In the genomic region with DNA sequence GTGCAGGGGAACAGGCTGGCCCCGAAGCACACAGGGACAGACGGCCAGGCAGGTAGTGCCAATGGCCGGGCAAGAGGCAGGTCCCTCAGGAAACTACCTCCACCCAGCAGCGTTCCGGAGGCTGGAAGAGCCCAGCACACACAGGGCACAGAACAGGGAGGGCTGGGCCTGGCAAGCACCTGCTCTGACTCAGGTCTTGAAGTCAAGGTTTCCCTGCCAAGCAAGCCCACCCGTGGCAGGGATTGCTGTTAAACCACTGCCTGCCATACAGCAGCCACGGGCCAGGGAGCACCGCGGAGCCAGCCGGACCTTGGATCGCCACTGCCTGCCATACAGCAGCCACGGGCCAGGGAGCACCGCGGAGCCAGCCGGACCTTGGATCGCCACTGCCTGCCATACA, we compare ENCODE assay signal across 12 cellular contexts. TPM values are rescaled to one million over a fixed set of nuclear protein-coding genes. Genes with fewer than 3 reads are reported as not detected.
DNase-seq lines count a peak whose midpoint lies in the region; ATAC-seq, FAIRE-seq and TF ChIP-seq lines count a peak whose summit lies in the region.
"Not testable (repeated sequence)": the region's sequence is repeated elsewhere in the genome, so short reads cannot be mapped to it uniquely, and the experiment has no call there.
"Had no signal": no experiment of that assay in that cellular context is flagged by ENCODE, and none has a peak within 500 bp of the region (broad histone marks: within the 10 kb centered on the region; RNA-seq: fewer than 3 reads in every experiment).

No MANE protein-coding gene starts in this region.

- H3K4me3 ChIP-seq in HepG2 (replicated peaks in 1 of 3; ENCODE audit: insufficient read depth in 1 of 3, low read depth in 2 of 3, low read length in 3 of 3); upper lobe of right lung: not testable (repeated sequence)

- H3K36me3 ChIP-seq in HepG2 (replicated peaks in 1 of 2; ENCODE audit: control insufficient read depth in 1 of 2, insufficient read depth in 2 of 2, low read length in 2 of 2), result peaks cover 10 to 56% of the 10 kb centered on the region in 2 experiments; a peak in 4 of 5 replicates
- peaks cover 67% of the 10 kb centered on the region for H3K36me3 ChIP-seq in upper lobe of right lung

- H2AFZ ChIP-seq in HepG2 (ENCODE audit: low read length), result not testable (repeated sequence)

- intact Hi-C loops in HepG2 (cut with micrococcal nuclease; ENCODE audit: unreplicated experiment); upper lobe of right lung (cut with DNase I): not testable (repeated sequence)
- intact Hi-C loops in posterior vena cava (cut with DNase I), result loop anchor here in 1 of 2 donors (10.0 kb wide), 1 partner anchor 47 kb away; no protein-coding TSS in a partner anchor

- H3K9me3 Mint-ChIP-seq in activated T-cell treated with anti-CD3 and anti-CD28 coated beads, Interleukin-2, amount 50 U/mL, for 24 hours; endothelial cell (ENCODE audit: unreplicated experiment): not testable (repeated sequence)

- not testable (repeated sequence) for BruUV-seq in HepG2 (replicated peaks; lab: Mats Ljungman, UMichigan)

- H3K4me1 ChIP-seq in HepG2 (ENCODE audit: insufficient read depth, low read length); upper lobe of right lung: not testable (repeated sequence)

- not testable (repeated sequence) for H3K79me2 ChIP-seq in HepG2 (ENCODE audit: insufficient read depth, low read length)

- not testable (repeated sequence) for H3K27me3 ChIP-seq in HepG2 (ENCODE audit: control insufficient read depth in 1 of 2, insufficient read depth in 2 of 2, low read length in 2 of 2); upper lobe of right lung

- H3K27ac Mint-ChIP-seq in activated T-cell treated with anti-CD3 and anti-CD28 coated beads, Interleukin-2, amount 50 U/mL, for 24 hours, result peak overlapping the region; percentile 29
- H3K27ac Mint-ChIP-seq in endothelial cell (ENCODE audit: unreplicated experiment), result not testable (repeated sequence)

- peaks cover 75% of the 10 kb centered on the region for H3K36me3 Mint-ChIP-seq in activated T-cell treated with anti-CD3 and anti-CD28 coated beads, Interleukin-2, amount 50 U/mL, for 24 hours (ENCODE audit: low read depth)
- H3K36me3 Mint-ChIP-seq in endothelial cell (ENCODE audit: low read depth, unreplicated experiment), result peaks cover 46% of the 10 kb centered on the region

- CTCF ChIA-PET in HepG2 (lab: Yijun Ruan, JAX; ENCODE audit: low intra/inter-chr PET ratio, low total read pairs), result not testable (repeated sequence)

- not testable (repeated sequence) for H3K27me3 Mint-ChIP-seq in activated T-cell treated with anti-CD3 and anti-CD28 coated beads, Interleukin-2, amount 50 U/mL, for 24 hours; endothelial cell (ENCODE audit: unreplicated experiment)

- not testable (repeated sequence) for H3K9me3 ChIP-seq in HepG2 (ENCODE audit: low read length); upper lobe of right lung

- TF ChIP-seq EP300 in HepG2 (IDR thresholded peaks at IDR 0.05; ENCODE audit: low read depth in 2 of 2, low read length in 2 of 2); HepG2 (CRISPR knock-in tag; IDR thresholded peaks at IDR 0.05; ENCODE audit: borderline replicate concordance): not testable (repeated sequence)

- not testable (repeated sequence) for TF ChIP-seq CTCF in endothelial cell (IDR thresholded peaks at IDR 0.05; ENCODE audit: unreplicated experiment); HepG2 (CRISPR knock-in tag; IDR thresholded peaks at IDR 0.05); upper lobe of right lung (IDR thresholded peaks at IDR 0.05)

- not testable (repeated sequence) for H3K4me2 ChIP-seq in HepG2 (ENCODE audit: low read depth, low read length)

- H4K20me1 ChIP-seq in HepG2 (ENCODE audit: insufficient read depth, low read length), result not testable (repeated sequence)

- ATAC-seq in HepG2, upper lobe of right lung: not testable (repeated sequence)

- not testable (repeated sequence) for TF ChIP-seq POLR2A in HepG2 (IDR thresholded peaks at IDR 0.05; ENCODE audit: insufficient read depth in 1 of 2, low read depth in 2 of 2, low read length in 2 of 2)

- H3K4me1 Mint-ChIP-seq in activated T-cell treated with anti-CD3 and anti-CD28 coated beads, Interleukin-2, amount 50 U/mL, for 24 hours (ENCODE audit: low read depth); endothelial cell (ENCODE audit: unreplicated experiment): not testable (repeated sequence)

- not testable (repeated sequence) for H3K9ac ChIP-seq in HepG2 (ENCODE audit: insufficient read depth, low read depth, low read length)

- WGBS in HepG2 (ENCODE audit: low lambda C conversion rate), result no CpG with 5 or more reads among the region's 16 CpGs

- not testable (repeated sequence) for H3K27ac ChIP-seq in HepG2 (ENCODE audit: extremely low read length, insufficient read depth, low read length); upper lobe of right lung

- in situ Hi-C loops in HepG2 (cut with HindIII; ENCODE audit: extremely low pct_ligation_motif_present, low pct_unique_long_range_greater_than_20kb), result not testable (repeated sequence)

- DNase-seq in activated T-cell treated with anti-CD3 and anti-CD28 coated beads, Interleukin-2, amount 50 U/mL, for 24 hours; endothelial cell (ENCODE audit: low spot score); HepG2 (ENCODE audit: low spot score): not testable (repeated sequence)
- DNase-seq in posterior vena cava (ENCODE audit: low spot score) (peak; percentile 47), upper lobe of right lung (peak; percentile 30)

- H3K4me3 Mint-ChIP-seq in activated T-cell treated with anti-CD3 and anti-CD28 coated beads, Interleukin-2, amount 50 U/mL, for 24 hours, result not testable (repeated sequence)
- H3K4me3 Mint-ChIP-seq in endothelial cell (ENCODE audit: unreplicated experiment), result peak overlapping the region; percentile 78

- POLR2A ChIA-PET in HepG2 (lab: Yijun Ruan, JAX), result not testable (repeated sequence)

- TF ChIP-seq RAD21 in HepG2 (CRISPR knock-in tag; IDR thresholded peaks at IDR 0.05), result not testable (repeated sequence)

- FAIRE-seq in HepG2 (lab: Jason Lieb, UNC), result not testable (repeated sequence)

TF ChIP-seq in HepG2, 621 proteins besides CTCF, POLR2A, EP300 and RAD21:
- TF ChIP-seq ZNF263 (CRISPR knock-in tag; IDR thresholded peaks at IDR 0.05), result peak; percentile 59; the same call in 1 of the 2 replicates

RNA-seq across cellular contexts. Expression of a gene that starts 22.5 kb away (rescaled TPM):
- not detected for total RNA-seq in endothelial cell (ENCODE audit: unreplicated experiment)
- 0.02 TPM in 1 of 2 replicates, not detected in the other for total RNA-seq in HepG2 (2016; rRNA removed; fragmentation: Illumina TruSeq; extraction: Trizol)
- total RNA-seq in HepG2 (2016; cell fraction: cytosol; rRNA removed; fragmentation: Illumina TruSeq; extraction: Trizol; ENCODE audit: low read depth), result not detected in 2 replicates
- total RNA-seq in HepG2 (2016; cell fraction: insoluble cytoplasmic fraction; rRNA removed; fragmentation: Illumina TruSeq; extraction: Trizol), result 0.06 TPM in 1 of 2 replicates, not detected in the other
- total RNA-seq in HepG2 (2016; cell fraction: membrane; rRNA removed; fragmentation: Illumina TruSeq; extraction: Trizol), result 0.06 TPM in 1 of 2 replicates, not detected in the other
- 0.56 TPM in 1 of 2 replicates, not detected in the other for total RNA-seq in HepG2 (2016; cell fraction: nucleus; rRNA removed; fragmentation: Illumina TruSeq; extraction: Trizol)
- 0.05 and 0.13 TPM in 2 replicates for polyA plus RNA-seq in HepG2 (2011; rRNA removed)
- 0.05 TPM in 1 of 2 replicates, not detected in the other for polyA plus RNA-seq in HepG2 (2011; cell fraction: cytosol; rRNA removed)
- polyA plus RNA-seq in HepG2 (2011; cell fraction: nucleus; rRNA removed), result 0.05 and 0.19 TPM in 2 replicates
- polyA plus RNA-seq in HepG2 (2012), result 0.07 TPM in 2 replicates
- not detected in 2 replicates for polyA plus RNA-seq in HepG2 (2016; cell fraction: cytosol; fragmentation: Illumina TruSeq; extraction: Trizol; ENCODE audit: low read depth)
- polyA plus RNA-seq in HepG2 (2016; cell fraction: insoluble cytoplasmic fraction; fragmentation: Illumina TruSeq; extraction: Trizol; ENCODE audit: low read depth), result not detected in 2 replicates
- not detected in 2 replicates for polyA plus RNA-seq in HepG2 (2016; cell fraction: membrane; fragmentation: Illumina TruSeq; extraction: Trizol; ENCODE audit: low read depth)
- 0.31 TPM in 1 of 2 replicates, not detected in the other for polyA plus RNA-seq in HepG2 (2016; cell fraction: nucleus; fragmentation: Illumina TruSeq; extraction: Trizol; ENCODE audit: insufficient read depth, low read depth)
- not detected in 2 replicates for polyA minus RNA-seq in HepG2 (2011; rRNA and poly(A)+ RNA removed; ENCODE audit: low replicate concordance)
- not detected in 2 replicates for polyA minus RNA-seq in HepG2 (2011; cell fraction: cytosol; rRNA and poly(A)+ RNA removed)
- 0.13 TPM in 1 of 2 replicates, not detected in the other for polyA minus RNA-seq in HepG2 (2011; cell fraction: nucleus; rRNA and poly(A)+ RNA removed)
- total RNA-seq in posterior vena cava, result 1 to 10 TPM in 1 of 2 donors, under 1 TPM in 1; 0.38 to 1.4 TPM
- 0.55 TPM for total RNA-seq in upper lobe of right lung
- total RNA-seq: CD4-positive, alpha-beta memory T cell; CD4-positive, CD25-positive, alpha-beta regulatory T cell; CD8-positive, alpha-beta memory T cell; Daoy; GM12878 had no signal
- polyA plus RNA-seq: AG04450; CD14-positive monocyte; CD4-positive, alpha-beta memory T cell; CD4-positive, CD25-positive, alpha-beta regulatory T cell; CD8-positive, alpha-beta memory T cell had no signal
